12 cellular contexts compared by ENCODE assay signal in the genomic region with DNA sequence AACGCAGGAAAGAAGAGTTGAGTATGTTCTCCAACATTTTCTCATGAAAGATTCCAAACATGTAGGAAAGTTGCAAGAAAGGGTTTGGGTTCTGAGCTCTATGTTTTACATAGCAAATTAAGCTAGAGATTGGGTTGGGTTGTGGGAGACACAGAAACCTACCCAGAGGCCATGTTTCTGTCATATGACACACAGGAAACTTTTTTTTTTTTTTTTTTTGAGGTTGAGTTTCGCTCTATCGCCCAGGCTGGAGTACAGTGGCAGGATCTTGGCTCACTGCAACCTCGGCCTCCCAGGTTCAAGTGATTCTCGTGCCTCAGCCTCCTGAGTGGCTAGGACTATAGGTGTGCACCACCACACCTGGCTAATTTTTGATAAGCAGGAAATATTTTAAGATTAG. TPM values are rescaled to one million over a fixed set of nuclear protein-coding genes. Genes with fewer than 3 reads are reported as not detected.
DNase-seq lines count a peak whose midpoint lies in the region; ATAC-seq and TF ChIP-seq lines count a peak whose summit lies in the region.
"Had no signal": no experiment of that assay in that cellular context is flagged by ENCODE, and none has a peak within 500 bp of the region (broad histone marks: within the 10 kb centered on the region; RNA-seq: fewer than 3 reads in every experiment).

No MANE protein-coding gene starts in this region.

- DNase-seq in NCI-H146 (lab: John Stamatoyannopoulos, UW), result peak; percentile 3
- no peak for DNase-seq in NCI-H146 treated with DMSO at 0.1 percent for 48 hours (lab: John Stamatoyannopoulos, UW; ENCODE audit: unreplicated experiment)
- no peak for DNase-seq in colonic mucosa
- DNase-seq in stimulated activated effector memory CD8-positive, alpha-beta T cell treated with anti-CD3 and anti-CD28 coated beads, Interleukin-12 subunit alpha, Interleukin-12 subunit beta, amount 100 ng/mL, for 72 hours (ENCODE audit: low spot score in 2 of 2), result no peak
- no peak for DNase-seq in stimulated activated CD4-positive, alpha-beta T cell treated with anti-CD3 and anti-CD28 coated beads, Interleukin-4, amount 100 ng/mL, for 24 hours
- DNase-seq in MG63, result no peak
- DNase-seq: activated effector memory CD4-positive, alpha-beta T cell treated with Interleukin-2 at 50 U/mL for 16 hours; KG1 had no signal

- H3K9me3 Mint-ChIP-seq in stimulated activated effector memory CD8-positive, alpha-beta T cell treated with anti-CD3 and anti-CD28 coated beads, Interleukin-12 subunit alpha, Interleukin-12 subunit beta, amount 100 ng/mL, for 72 hours, result no peaks in the 10 kb centered on the region

- H3K27ac ChIP-seq in colonic mucosa, result peak overlapping the region; percentile 21
- H3K27ac ChIP-seq: 22Rv1 had no signal

- TF ChIP-seq CTCF in colonic mucosa (IDR thresholded peaks at IDR 0.05), result no peak

- ATAC-seq in HG03432 (IDR thresholded peaks at IDR 0.05; ENCODE audit: unreplicated experiment) (peak; percentile 38), HG02571 (IDR thresholded peaks at IDR 0.05; ENCODE audit: unreplicated experiment) (no peak)
- peak; percentile 81 for ATAC-seq in stimulated activated effector memory CD8-positive, alpha-beta T cell treated with anti-CD3 and anti-CD28 coated beads, Interleukin-12 subunit alpha, Interleukin-12 subunit beta, amount 100 ng/mL, for 72 hours

- peak overlapping the region; percentile 95 for H3K27ac Mint-ChIP-seq in stimulated activated effector memory CD8-positive, alpha-beta T cell treated with anti-CD3 and anti-CD28 coated beads, Interleukin-12 subunit alpha, Interleukin-12 subunit beta, amount 100 ng/mL, for 72 hours
- H3K27ac Mint-ChIP-seq: progenitor cell of endocrine pancreas had no signal

- H3K4me3 ChIP-seq in colonic mucosa (no peak overlapping the region), MG63 (no peak overlapping the region)

- peaks cover 13% of the 10 kb centered on the region for H3K36me3 Mint-ChIP-seq in stimulated activated effector memory CD8-positive, alpha-beta T cell treated with anti-CD3 and anti-CD28 coated beads, Interleukin-12 subunit alpha, Interleukin-12 subunit beta, amount 100 ng/mL, for 72 hours

- H3K4me3 Mint-ChIP-seq in stimulated activated effector memory CD8-positive, alpha-beta T cell treated with anti-CD3 and anti-CD28 coated beads, Interleukin-12 subunit alpha, Interleukin-12 subunit beta, amount 100 ng/mL, for 72 hours, result peak overlapping the region; percentile 68

- intact Hi-C loops in colonic mucosa (cut with DNase I), result no loop called here

- H3K36me3 ChIP-seq in colonic mucosa, result no peaks in the 10 kb centered on the region
- H3K36me3 ChIP-seq in MG63, result no peaks in the 10 kb centered on the region

- peaks cover 75% of the 10 kb centered on the region for H3K4me1 Mint-ChIP-seq in stimulated activated effector memory CD8-positive, alpha-beta T cell treated with anti-CD3 and anti-CD28 coated beads, Interleukin-12 subunit alpha, Interleukin-12 subunit beta, amount 100 ng/mL, for 72 hours

- H3K9ac ChIP-seq in colonic mucosa (ENCODE audit: low read depth in 2 of 2, low read length in 2 of 2), result no peak overlapping the region

- H3K27me3 ChIP-seq in colonic mucosa (no peaks in the 10 kb centered on the region), MG63 (no peaks in the 10 kb centered on the region)

- no peaks in the 10 kb centered on the region for H3K9me3 ChIP-seq in colonic mucosa
- no peaks in the 10 kb centered on the region for H3K9me3 ChIP-seq in MG63

- H3K4me1 ChIP-seq in colonic mucosa, result no peaks in the 10 kb centered on the region

RNA-seq across cellular contexts. Expression of a gene that starts 57.6 kb away (rescaled TPM):
- total RNA-seq in colonic mucosa, result 10 to 100 TPM; 13.5 to 17.4 TPM
- total RNA-seq in MG63 (2014; rRNA removed; shearing (Covaris generic); ENCODE audit: low replicate concordance), result 3.4 and 10.1 TPM in 2 replicates
